Comparison of ENCODE assay signal across 14 cellular contexts in genomic region chr6:43891072-43891870, GRCh38.
A peak's percentile ranks its signal among the peaks of the same experiment; 100 is the strongest.
DNase-seq lines count a peak whose midpoint lies in the region; ATAC-seq and TF ChIP-seq lines count a peak whose summit lies in the region.
"Had no signal": no experiment of that assay in that cellular context is flagged by ENCODE, and none has a peak within 500 bp of the region (broad histone marks: within the 10 kb centered on the region; RNA-seq: fewer than 3 reads in every experiment).

No MANE protein-coding gene starts in this region.

- no peaks in the 10 kb centered on the region for H3K9me3 ChIP-seq in endocrine pancreas (ENCODE audit: control insufficient read depth, low read length)
- H3K9me3 ChIP-seq in spleen = no peaks in the 10 kb centered on the region
- H3K9me3 ChIP-seq: HAP-1 had no signal

- peaks cover 15% of the 10 kb centered on the region for H3K27me3 Mint-ChIP-seq in activated naive CD4-positive, alpha-beta T cell treated with anti-CD3 and anti-CD28 coated beads, Interleukin-2, amount 50 U/mL, for 24 hours

- H3K27ac Mint-ChIP-seq in activated naive CD4-positive, alpha-beta T cell treated with anti-CD3 and anti-CD28 coated beads, Interleukin-2, amount 50 U/mL, for 24 hours = peak overlapping the region; percentile 8
- no peak overlapping the region for H3K27ac Mint-ChIP-seq in activated naive CD4-positive, alpha-beta T cell treated with anti-CD3 and anti-CD28 coated beads, Interleukin-2, amount 50 U/mL, for 72 hours
- H3K27ac Mint-ChIP-seq: activated CD4-positive, alpha-beta memory T cell treated with anti-CD3 and anti-CD28 coated beads for 36 hours; activated T-helper 17 cell treated with anti-CD3 and anti-CD28 coated beads, Interleukin-2, amount 50 U/mL, for 72 hours; T-helper 2 cell treated with Interferon-gamma antibody and Interleukin-4, amounts not matched to agents 5 μg/mL and 100 μg/mL, for 36 hours had no signal

- H3K9ac ChIP-seq in endocrine pancreas (ENCODE audit: control insufficient read depth, insufficient read depth, low read length) = peak overlapping the region; percentile 30

- peaks cover 6% of the 10 kb centered on the region for H3K4me1 Mint-ChIP-seq in activated naive CD4-positive, alpha-beta T cell treated with anti-CD3 and anti-CD28 coated beads, Interleukin-2, amount 50 U/mL, for 24 hours

- TF ChIP-seq CTCF in spleen (IDR thresholded peaks at IDR 0.05 in 8 of 11, conservative IDR thresholded peaks at IDR 0.05 in 3 of 11) (no peak), foreskin keratinocyte (conservative IDR thresholded peaks at IDR 0.05) (no peak)

- H3K27me3 ChIP-seq in endocrine pancreas (ENCODE audit: control insufficient read depth, insufficient read depth, low read length) (no peaks in the 10 kb centered on the region), spleen (replicated peaks in 1 of 7) (peaks cover 0 to 36% (median 6%) of the 10 kb centered on the region in 7 donors), foreskin keratinocyte (peaks cover 58% of the 10 kb centered on the region)
- H3K27me3 ChIP-seq: brain microvascular endothelial cell had no signal

- H3K4me1 ChIP-seq in endocrine pancreas (ENCODE audit: control insufficient read depth, insufficient read depth, low read length) (no peaks in the 10 kb centered on the region), spleen (no peaks in the 10 kb centered on the region), foreskin keratinocyte (no peaks in the 10 kb centered on the region)
- H3K4me1 ChIP-seq: HAP-1 had no signal

- H3K36me3 ChIP-seq in endocrine pancreas (ENCODE audit: control insufficient read depth, insufficient read depth, low read length) (no peaks in the 10 kb centered on the region), spleen (no peaks in the 10 kb centered on the region)
- H3K36me3 ChIP-seq: brain microvascular endothelial cell, HAP-1 had no signal

- intact Hi-C loops in spleen (cut with DNase I; ENCODE audit: low total_unique reads) = no loop called here

- H3K4me3 Mint-ChIP-seq in activated naive CD4-positive, alpha-beta T cell treated with anti-CD3 and anti-CD28 coated beads, Interleukin-2, amount 50 U/mL, for 24 hours = no peak overlapping the region
- H3K4me3 Mint-ChIP-seq: activated CD4-positive, alpha-beta memory T cell treated with anti-CD3 and anti-CD28 coated beads for 36 hours; activated T-helper 17 cell treated with anti-CD3 and anti-CD28 coated beads, Interleukin-2, amount 50 U/mL, for 72 hours; T-helper 2 cell treated with Interferon-gamma antibody and Interleukin-4, amounts not matched to agents 5 μg/mL and 100 μg/mL, for 36 hours had no signal

- H3K36me3 Mint-ChIP-seq in activated naive CD4-positive, alpha-beta T cell treated with anti-CD3 and anti-CD28 coated beads, Interleukin-2, amount 50 U/mL, for 24 hours = no peaks in the 10 kb centered on the region
- no peaks in the 10 kb centered on the region for H3K36me3 Mint-ChIP-seq in activated naive CD4-positive, alpha-beta T cell treated with anti-CD3 and anti-CD28 coated beads, Interleukin-2, amount 50 U/mL, for 72 hours
- H3K36me3 Mint-ChIP-seq: activated CD4-positive, alpha-beta memory T cell treated with anti-CD3 and anti-CD28 coated beads for 36 hours had no signal

- no peak for DNase-seq in activated naive CD4-positive, alpha-beta T cell treated with anti-CD3 and anti-CD28 coated beads, Interleukin-2, amount 50 U/mL, for 72 hours (ENCODE audit: low spot score in 2 of 2)
- peak; percentile 62 for DNase-seq in NCI-H345 (lab: John Stamatoyannopoulos, UW)
- DNase-seq in spleen = peak; percentile 39
- DNase-seq in foreskin keratinocyte = no peak
- DNase-seq: activated CD4-positive, alpha-beta memory T cell treated with anti-CD3 and anti-CD28 coated beads for 36 hours; brain microvascular endothelial cell; NCI-H226 had no signal

- WGBS in spleen, 5 donors = 40 to 59% (median 52%) methylated on average over 19 to 25 of the region's 25 CpGs

- no peaks in the 10 kb centered on the region for H3K9me3 Mint-ChIP-seq in activated naive CD4-positive, alpha-beta T cell treated with anti-CD3 and anti-CD28 coated beads, Interleukin-2, amount 50 U/mL, for 24 hours
- H3K9me3 Mint-ChIP-seq in activated naive CD4-positive, alpha-beta T cell treated with anti-CD3 and anti-CD28 coated beads, Interleukin-2, amount 50 U/mL, for 72 hours = no peaks in the 10 kb centered on the region
- H3K9me3 Mint-ChIP-seq: activated CD4-positive, alpha-beta memory T cell treated with anti-CD3 and anti-CD28 coated beads for 36 hours; activated T-helper 17 cell treated with anti-CD3 and anti-CD28 coated beads, Interleukin-2, amount 50 U/mL, for 72 hours; T-helper 2 cell treated with Interferon-gamma antibody and Interleukin-4, amounts not matched to agents 5 μg/mL and 100 μg/mL, for 36 hours had no signal

- H3K27ac ChIP-seq in spleen = no peak overlapping the region
- H3K27ac ChIP-seq in foreskin keratinocyte = no peak overlapping the region
- H3K27ac ChIP-seq: brain microvascular endothelial cell had no signal

- H3K4me3 ChIP-seq in endocrine pancreas (ENCODE audit: control insufficient read depth, insufficient read depth, low read length) (peak overlapping the region; percentile 12), spleen (no peak overlapping the region)
- H3K4me3 ChIP-seq: HAP-1 had no signal

- ATAC-seq in activated naive CD4-positive, alpha-beta T cell treated with anti-CD3 and anti-CD28 coated beads, Interleukin-2, amount 50 U/mL, for 72 hours = no peak
- no peak for ATAC-seq in GM19455 (IDR thresholded peaks at IDR 0.05; ENCODE audit: unreplicated experiment)
- ATAC-seq in foreskin keratinocyte = no peak
- no peak for ATAC-seq in HG02623 (IDR thresholded peaks at IDR 0.05; ENCODE audit: unreplicated experiment)
- ATAC-seq: activated T-helper 17 cell treated with anti-CD3 and anti-CD28 coated beads, Interleukin-2, amount 50 U/mL, for 72 hours had no signal

- TF ChIP-seq POLR2A in spleen (IDR thresholded peaks at IDR 0.05) = no peak

Comparison
In these comparisons a context has a peak if more than half of its experiments do, and no peak if none do; other contexts are left out.
1. DNase-seq: peak in NCI-H345 (single experiment) and spleen (single experiment); none in activated naive CD4-positive, alpha-beta T cell treated with anti-CD3 and anti-CD28 coated beads, Interleukin-2, amount 50 U/mL, for 72 hours (0 of 2) and foreskin keratinocyte (0 of 2).